In genomic region chr7:1103789-1104513, GRCh38 we compare ENCODE assay signal across 15 cellular contexts. TPM values are rescaled to one million over a fixed set of nuclear protein-coding genes. Genes with fewer than 3 reads are reported as not detected.
DNase-seq lines count a peak whose midpoint lies in the region; ATAC-seq, FAIRE-seq and TF ChIP-seq lines count a peak whose summit lies in the region.
"Had no signal": no experiment of that assay in that cellular context is flagged by ENCODE, and none has a peak within 500 bp of the region (broad histone marks: within the 10 kb centered on the region; RNA-seq: fewer than 3 reads in every experiment).

No MANE protein-coding gene starts in this region.

- no peak overlapping the region for H4K91ac ChIP-seq in neuronal stem cell (ENCODE audit: low read depth, low read length, poor library complexity)

- peak overlapping the region; percentile 11; the same call in 1 of the 2 replicates for H3K27ac ChIP-seq in DND-41 (ENCODE audit: low read length)
- H3K27ac ChIP-seq in neuronal stem cell (replicated peaks; ENCODE audit: low read length): no peak overlapping the region

- peak overlapping the region; percentile 26 for H3K27ac Mint-ChIP-seq in activated T-helper 1 cell treated with anti-CD3 and anti-CD28 coated beads, Interleukin-12 subunit alpha, Interleukin-12 subunit beta, Interleukin-2, Interleukin-4 antibody, amounts not matched to agents 30 ng/mL and 10 ng/mL and 1 ng/mL, durations not matched to agents 14 hours and 24 hours and 36 hours
- H3K27ac Mint-ChIP-seq: CD14-positive monocyte had no signal

- H3K4me1 ChIP-seq in DND-41 (ENCODE audit: insufficient read depth, low read length): no peaks in the 10 kb centered on the region; the same call in 1 of the 2 replicates
- peaks cover 11 to 17% of the 10 kb centered on the region in 2 donors for H3K4me1 ChIP-seq in neuronal stem cell (ENCODE audit: control insufficient read depth in 2 of 2, insufficient read depth in 1 of 2, low read depth in 1 of 2, low read length in 2 of 2)

- H3K4me2 ChIP-seq in DND-41 (ENCODE audit: insufficient read depth, low read length) (no peak overlapping the region), neuronal stem cell (ENCODE audit: insufficient read depth, low read length, poor library complexity, severe bottlenecking) (no peak overlapping the region)

- H3K4me3 ChIP-seq in DND-41 (ENCODE audit: low read depth in 1 of 2, low read length in 2 of 2) (no peak overlapping the region), neuronal stem cell (ENCODE audit: low read length in 2 of 2) (no peak overlapping the region)

- H2BK120ac ChIP-seq in neuronal stem cell (ENCODE audit: low read depth, low read length): peak overlapping the region; percentile 61

- ATAC-seq in DND-41 (ENCODE audit: insufficient read depth, low read depth) (no peak), HG02642 (IDR thresholded peaks at IDR 0.05; ENCODE audit: poor library complexity, unreplicated experiment) (no peak), HG03571 (IDR thresholded peaks at IDR 0.05; ENCODE audit: unreplicated experiment) (no peak), GM18870 (IDR thresholded peaks at IDR 0.05; ENCODE audit: unreplicated experiment) (no peak), HG02623 (IDR thresholded peaks at IDR 0.05; ENCODE audit: unreplicated experiment) (no peak)
- ATAC-seq: Panc1 had no signal

- H3K9me3 ChIP-seq in DND-41 (ENCODE audit: insufficient read depth, low read length, severe bottlenecking): no peaks in the 10 kb centered on the region
- no peaks in the 10 kb centered on the region for H3K9me3 ChIP-seq in neuronal stem cell (replicated peaks in 1 of 2; ENCODE audit: control insufficient read depth in 2 of 2, insufficient read depth in 1 of 2, low read depth in 1 of 2, low read length in 2 of 2)

- peak overlapping the region; percentile 21 for H3K14ac ChIP-seq in neuronal stem cell (ENCODE audit: low read length)

- peak overlapping the region; percentile 91 for H3K23ac ChIP-seq in neuronal stem cell (ENCODE audit: low read depth, low read length, poor library complexity)

- H3K4ac ChIP-seq in neuronal stem cell (ENCODE audit: low read length): no peak overlapping the region

- TF ChIP-seq CTCF in DND-41 (IDR thresholded peaks at IDR 0.05; ENCODE audit: borderline replicate concordance, extremely low read depth, low read length, poor library complexity, severe bottlenecking): no peak

- no peak overlapping the region for H4K8ac ChIP-seq in neuronal stem cell (ENCODE audit: low read depth, low read length)

- DNase-seq in DND-41 (no peak), GM19239 (ENCODE audit: insufficient read length, low spot score) (no peak), neuronal stem cell (ENCODE audit: low spot score) (no peak)
- no peak for DNase-seq in activated T-helper 1 cell treated with anti-CD3 and anti-CD28 coated beads, Interleukin-12 subunit alpha, Interleukin-12 subunit beta, Interleukin-2, Interleukin-4 antibody, amounts not matched to agents 30 ng/mL and 10 ng/mL and 1 ng/mL, durations not matched to agents 14 hours and 24 hours and 36 hours (ENCODE audit: low spot score)
- DNase-seq: cortex of kidney, GF-D8, mesendoderm, NCI-H1092, NCI-H446 had no signal

- WGBS in neuronal stem cell (ENCODE audit: extremely low coverage in 2 of 2, insufficient read length in 2 of 2, insufficient replicate concordance in 1 of 2), 2 donors: no CpG with 5 or more reads among the region's 21 CpGs

- H3K27me3 ChIP-seq in DND-41 (ENCODE audit: insufficient read depth, low read length, poor library complexity): no peaks in the 10 kb centered on the region
- H3K27me3 ChIP-seq in neuronal stem cell (ENCODE audit: control insufficient read depth in 3 of 3, insufficient read depth in 3 of 3, low read depth in 1 of 3, low read length in 3 of 3): no peaks in the 10 kb centered on the region

- H3K4me3 Mint-ChIP-seq in activated T-helper 1 cell treated with anti-CD3 and anti-CD28 coated beads, Interleukin-12 subunit alpha, Interleukin-12 subunit beta, Interleukin-2, Interleukin-4 antibody, amounts not matched to agents 30 ng/mL and 10 ng/mL and 1 ng/mL, durations not matched to agents 14 hours and 24 hours and 36 hours: no peak overlapping the region

- H2BK12ac ChIP-seq in neuronal stem cell (ENCODE audit: low read length): peak overlapping the region; percentile 73

- H3K79me2 ChIP-seq in DND-41 (ENCODE audit: insufficient read depth, low read length): peaks cover 15% of the 10 kb centered on the region

- H3K4me1 Mint-ChIP-seq in activated T-helper 1 cell treated with anti-CD3 and anti-CD28 coated beads, Interleukin-12 subunit alpha, Interleukin-12 subunit beta, Interleukin-2, Interleukin-4 antibody, amounts not matched to agents 30 ng/mL and 10 ng/mL and 1 ng/mL, durations not matched to agents 14 hours and 24 hours and 36 hours (ENCODE audit: low read depth): peaks cover 27% of the 10 kb centered on the region

- no peak overlapping the region for H3K9ac ChIP-seq in DND-41 (ENCODE audit: low read depth, low read length)
- peak overlapping the region; percentile 21 for H3K9ac ChIP-seq in neuronal stem cell (ENCODE audit: low read depth, low read length, poor library complexity)

- H2AFZ ChIP-seq in DND-41 (ENCODE audit: low read depth, low read length): no peak overlapping the region
- H2AFZ ChIP-seq in neuronal stem cell (ENCODE audit: low read length): no peak overlapping the region

- peaks cover 41% of the 10 kb centered on the region for H4K20me1 ChIP-seq in DND-41 (ENCODE audit: insufficient read depth, low read length)

- H3K36me3 ChIP-seq in DND-41 (ENCODE audit: insufficient read depth, low read length): peaks cover 2% of the 10 kb centered on the region; the same call in 1 of the 2 replicates
- H3K36me3 ChIP-seq in neuronal stem cell (replicated peaks in 1 of 2; ENCODE audit: control insufficient read depth in 2 of 2, insufficient read depth in 2 of 2, low read length in 2 of 2): peaks cover 5 to 6% of the 10 kb centered on the region in 2 donors

- peak overlapping the region; percentile 39 for H2BK5ac ChIP-seq in neuronal stem cell (ENCODE audit: low read length)

- H3K79me1 ChIP-seq in neuronal stem cell (ENCODE audit: low read depth, low read length): peaks cover 25% of the 10 kb centered on the region

- H3K36me3 Mint-ChIP-seq in activated T-helper 1 cell treated with anti-CD3 and anti-CD28 coated beads, Interleukin-12 subunit alpha, Interleukin-12 subunit beta, Interleukin-2, Interleukin-4 antibody, amounts not matched to agents 30 ng/mL and 10 ng/mL and 1 ng/mL, durations not matched to agents 14 hours and 24 hours and 36 hours (ENCODE audit: low read depth): no peaks in the 10 kb centered on the region
- H3K36me3 Mint-ChIP-seq: CD14-positive monocyte had no signal

- H2BK15ac ChIP-seq in neuronal stem cell (ENCODE audit: low read length): no peak overlapping the region

- H3K27me3 Mint-ChIP-seq in activated T-helper 1 cell treated with anti-CD3 and anti-CD28 coated beads, Interleukin-12 subunit alpha, Interleukin-12 subunit beta, Interleukin-2, Interleukin-4 antibody, amounts not matched to agents 30 ng/mL and 10 ng/mL and 1 ng/mL, durations not matched to agents 14 hours and 24 hours and 36 hours (ENCODE audit: insufficient read depth): no peaks in the 10 kb centered on the region

- intact Hi-C loops in activated T-helper 1 cell treated with anti-CD3 and anti-CD28 coated beads, Interleukin-12 subunit alpha, Interleukin-12 subunit beta, Interleukin-2, Interleukin-4 antibody, amounts not matched to agents 30 ng/mL and 10 ng/mL and 1 ng/mL, durations not matched to agents 14 hours and 24 hours and 36 hours (cut with micrococcal nuclease): loop anchor here (1.0 kb wide), 3 partner anchors 18 to 56 kb away; partner anchors contain the start of gene ZFAND2A

- H3K18ac ChIP-seq in neuronal stem cell (ENCODE audit: low read length): peak overlapping the region; percentile 57

- H2AK5ac ChIP-seq in neuronal stem cell (ENCODE audit: low read depth, low read length): peak overlapping the region; percentile 28

- no peaks in the 10 kb centered on the region for H3K9me3 Mint-ChIP-seq in activated T-helper 1 cell treated with anti-CD3 and anti-CD28 coated beads, Interleukin-12 subunit alpha, Interleukin-12 subunit beta, Interleukin-2, Interleukin-4 antibody, amounts not matched to agents 30 ng/mL and 10 ng/mL and 1 ng/mL, durations not matched to agents 14 hours and 24 hours and 36 hours

- peak; percentile 4 for FAIRE-seq in GM19239 (lab: Jason Lieb, UNC)

RNA-seq across cellular contexts. Expression of gene GPER1, which starts 16.0 kb away (rescaled TPM):
- total RNA-seq in activated T-helper 1 cell treated with anti-CD3 and anti-CD28 coated beads, Interleukin-12 subunit alpha, Interleukin-12 subunit beta, Interleukin-2, Interleukin-4 antibody, amounts not matched to agents 30 ng/mL and 10 ng/mL and 1 ng/mL, durations not matched to agents 14 hours and 24 hours and 36 hours: not detected in 2 replicates
- polyA plus RNA-seq in neuronal stem cell (2013, experiment 1 of 2): 0.63 TPM
- 0.66 TPM for polyA plus RNA-seq in neuronal stem cell (2013, experiment 2 of 2)

RNA-seq across cellular contexts. Expression of gene ZFAND2A, which starts 56.0 kb away (rescaled TPM):
- total RNA-seq in activated T-helper 1 cell treated with anti-CD3 and anti-CD28 coated beads, Interleukin-12 subunit alpha, Interleukin-12 subunit beta, Interleukin-2, Interleukin-4 antibody, amounts not matched to agents 30 ng/mL and 10 ng/mL and 1 ng/mL, durations not matched to agents 14 hours and 24 hours and 36 hours: 21.2 and 21.9 TPM in 2 replicates
- polyA plus RNA-seq in neuronal stem cell (2013, experiment 1 of 2): 9.5 TPM
- 8.7 TPM for polyA plus RNA-seq in neuronal stem cell (2013, experiment 2 of 2)

RNA-seq across cellular contexts. Expression of gene GPR146, which starts 59.6 kb away (rescaled TPM):
- total RNA-seq in activated T-helper 1 cell treated with anti-CD3 and anti-CD28 coated beads, Interleukin-12 subunit alpha, Interleukin-12 subunit beta, Interleukin-2, Interleukin-4 antibody, amounts not matched to agents 30 ng/mL and 10 ng/mL and 1 ng/mL, durations not matched to agents 14 hours and 24 hours and 36 hours: 2.2 and 2.8 TPM in 2 replicates
- 1.7 TPM for polyA plus RNA-seq in neuronal stem cell (2013, experiment 1 of 2)
- polyA plus RNA-seq in neuronal stem cell (2013, experiment 2 of 2): 1.5 TPM
